Comparison of ENCODE assay signal across 25 cellular contexts in genomic region chr12:123997033-123997822, GRCh38. TPM values are rescaled to one million over a fixed set of nuclear protein-coding genes. Genes with fewer than 3 reads are reported as not detected.
DNase-seq lines count a peak whose midpoint lies in the region; ATAC-seq and TF ChIP-seq lines count a peak whose summit lies in the region.
"Had no signal": no experiment of that assay in that cellular context is flagged by ENCODE, and none has a peak within 500 bp of the region (broad histone marks: within the 10 kb centered on the region; RNA-seq: fewer than 3 reads in every experiment).

No MANE protein-coding gene starts in this region.

- no peak overlapping the region for H4K12ac ChIP-seq in trophoblast cell (ENCODE audit: low read depth, low read length)

- peak overlapping the region; percentile 4 for H2BK12ac ChIP-seq in trophoblast cell (ENCODE audit: low read length)

- no peak overlapping the region for H4K8ac ChIP-seq in trophoblast cell (ENCODE audit: low read depth, low read length)

- H3K27ac Mint-ChIP-seq in immature natural killer cell = peak overlapping the region in 4 of 6 donors; percentile 12 to 44 (median 28)
- H3K27ac Mint-ChIP-seq: memory B cell had no signal

- no peak overlapping the region for H3K18ac ChIP-seq in trophoblast cell (ENCODE audit: low read length)

- no peaks in the 10 kb centered on the region for H3K9me3 Mint-ChIP-seq in immature natural killer cell
- H3K9me3 Mint-ChIP-seq: activated naive CD4-positive, alpha-beta T cell treated with anti-CD3 and anti-CD28 coated beads, Interleukin-2, amount 50 U/mL, for 72 hours; activated T-helper 17 cell treated with anti-CD3 and anti-CD28 coated beads, Interleukin-2, amount 50 U/mL, for 72 hours; central memory CD8-positive, alpha-beta T cell; memory B cell; naive thymus-derived CD8-positive, alpha-beta T cell had no signal

- no peaks in the 10 kb centered on the region for H3K9me3 ChIP-seq in trophoblast cell (ENCODE audit: insufficient read depth, low read depth, low read length)
- H3K9me3 ChIP-seq: BLaER1 had no signal

- TF ChIP-seq POLR2A in lower leg skin (IDR thresholded peaks at IDR 0.05) = no peak

- no peak for ATAC-seq in GM18520 (IDR thresholded peaks at IDR 0.05; ENCODE audit: unreplicated experiment)
- ATAC-seq: activated naive CD4-positive, alpha-beta T cell treated with anti-CD3 and anti-CD28 coated beads, Interleukin-2, amount 50 U/mL, for 72 hours; activated T-helper 17 cell treated with anti-CD3 and anti-CD28 coated beads, Interleukin-2, amount 50 U/mL, for 72 hours; naive thymus-derived CD8-positive, alpha-beta T cell had no signal

- H3K36me3 ChIP-seq in trophoblast cell (ENCODE audit: control insufficient read depth in 1 of 2, insufficient read depth in 2 of 2, low read length in 2 of 2) = peaks cover 12 to 21% of the 10 kb centered on the region in 2 experiments

- H3K79me1 ChIP-seq in trophoblast cell (ENCODE audit: low read length) = no peaks in the 10 kb centered on the region

- no peaks in the 10 kb centered on the region for H3K79me2 ChIP-seq in trophoblast cell (ENCODE audit: control insufficient read depth, insufficient read depth, low read length, poor library complexity)

- H3K4ac ChIP-seq in trophoblast cell (ENCODE audit: low read depth, low read length) = no peak overlapping the region

- H3K36me3 Mint-ChIP-seq in immature natural killer cell = peaks cover 0 to 9% (median 0%) of the 10 kb centered on the region in 3 donors

- no peak overlapping the region for H3K4me3 ChIP-seq in trophoblast cell (ENCODE audit: low read depth, low read length)
- H3K4me3 ChIP-seq in lower leg skin (ENCODE audit: low read depth, poor library complexity, severe bottlenecking) = no peak overlapping the region
- H3K4me3 ChIP-seq: BLaER1 had no signal

- no peak overlapping the region for H4K91ac ChIP-seq in trophoblast cell (ENCODE audit: low read depth, low read length)

- H3K4me3 Mint-ChIP-seq in immature natural killer cell = peak overlapping the region in 1 of 5 donors; percentile 68
- H3K4me3 Mint-ChIP-seq: activated T-helper 17 cell treated with anti-CD3 and anti-CD28 coated beads, Interleukin-2, amount 50 U/mL, for 72 hours; central memory CD8-positive, alpha-beta T cell; memory B cell; naive thymus-derived CD8-positive, alpha-beta T cell had no signal

- H3K14ac ChIP-seq in trophoblast cell (ENCODE audit: low read length) = no peak overlapping the region

- no peak for TF ChIP-seq CTCF in lower leg skin (IDR thresholded peaks at IDR 0.05)

- WGBS in trophoblast cell (ENCODE audit: extremely low coverage, insufficient coverage, insufficient read length) = no CpG with 5 or more reads among the region's 6 CpGs
- 84 to 87% methylated on average over 6 of the region's 6 CpGs for WGBS in lower leg skin, 2 donors

- DNase-seq in COLO829 (ENCODE audit: low spot score) (peak; percentile 69), NCI-H69 (lab: John Stamatoyannopoulos, UW) (peak; percentile 12), immature natural killer cell (no peak), trophoblast cell (no peak), NAMALWA (ENCODE audit: low spot score) (no peak), KBM-7 (no peak), lower leg skin (ENCODE audit: low spot score in 2 of 2) (no peak)
- DNase-seq: ACHN; activated CD8-positive, alpha-beta memory T cell treated with anti-CD3 and anti-CD28 coated beads, Interleukin-2, amount 50 U/mL, for 48 hours; dermis blood vessel endothelial cell; DMS79 treated with DMSO at 0.1 percent for 48 hours; glutamatergic neuron; H7; naive thymus-derived CD8-positive, alpha-beta T cell; NCI-H1092 treated with DMSO at 0.1 percent for 48 hours; NCI-H1930; NCI-H226; NCI-H774; WERI-Rb-1 had no signal

- H3K27me3 ChIP-seq in trophoblast cell (ENCODE audit: insufficient read depth, low read length) = no peaks in the 10 kb centered on the region
- H3K27me3 ChIP-seq: BLaER1 had no signal

- H2AK5ac ChIP-seq in trophoblast cell (ENCODE audit: low read length) = no peak overlapping the region

- no peak overlapping the region for H3K4me2 ChIP-seq in trophoblast cell (ENCODE audit: low read length)
- H3K4me2 ChIP-seq: BLaER1 had no signal

- no peak overlapping the region for H3K27ac ChIP-seq in trophoblast cell (ENCODE audit: low read depth, low read length)
- H3K27ac ChIP-seq: BLaER1, WERI-Rb-1 had no signal

- H3K4me1 Mint-ChIP-seq in immature natural killer cell = peaks cover 40 to 49% of the 10 kb centered on the region in 2 donors

- in situ Hi-C loops in KBM-7 (cut with MboI; ENCODE audit: low pct_unique_long_range_greater_than_20kb, low sequenced_read_pairs) = no loop called here

- H3K23ac ChIP-seq in trophoblast cell (ENCODE audit: low read length) = no peak overlapping the region

- no peak overlapping the region for H2AFZ ChIP-seq in trophoblast cell (ENCODE audit: insufficient read depth, low read length, poor library complexity)

- no peak overlapping the region for H2BK5ac ChIP-seq in trophoblast cell (ENCODE audit: low read depth, low read length, poor library complexity)

- peaks cover 7 to 28% of the 10 kb centered on the region in 2 experiments for H3K4me1 ChIP-seq in trophoblast cell (ENCODE audit: control insufficient read depth in 1 of 2, insufficient read depth in 2 of 2, low read length in 2 of 2)

- peaks cover 0 to 1% (median 0%) of the 10 kb centered on the region in 3 donors for H3K27me3 Mint-ChIP-seq in immature natural killer cell (ENCODE audit: low read depth in 3 of 3)
- H3K27me3 Mint-ChIP-seq: activated T-helper 17 cell treated with anti-CD3 and anti-CD28 coated beads, Interleukin-2, amount 50 U/mL, for 72 hours; central memory CD8-positive, alpha-beta T cell; memory B cell; naive thymus-derived CD8-positive, alpha-beta T cell had no signal

- H3K9ac ChIP-seq in trophoblast cell (ENCODE audit: low read length) = no peak overlapping the region
- H3K9ac ChIP-seq: BLaER1 had no signal

- intact Hi-C loops in lower leg skin (cut with DNase I; ENCODE audit: low total_unique reads) = no loop called here

- no peak overlapping the region for H2BK120ac ChIP-seq in trophoblast cell (ENCODE audit: insufficient read depth, low read length, poor library complexity)

RNA-seq across cellular contexts. Expression of gene ZNF664, which starts 24.2 kb away (rescaled TPM):
- polyA plus RNA-seq in immature natural killer cell = 10 to 100 TPM in 1 of 3 donors, 1 to 10 TPM in 2; 2.1 to 12.9 (median 8.2) TPM
- 58.3 and 64.7 TPM in 2 replicates for polyA plus RNA-seq in trophoblast cell (2013)
- 10 to 100 TPM; 16.3 to 41.5 (median 25.7) TPM for total RNA-seq in lower leg skin

RNA-seq across cellular contexts. Expression of gene CCDC92, which starts 24.6 kb away (rescaled TPM):
- polyA plus RNA-seq in immature natural killer cell = 10 to 100 TPM; 24.6 to 44.9 (median 25.1) TPM
- 60.8 and 68.8 TPM in 2 replicates for polyA plus RNA-seq in trophoblast cell (2013)
- 10 to 100 TPM in 2 of 4 donors, 1 to 10 TPM in 2; 6.7 to 11.9 (median 10.1) TPM for total RNA-seq in lower leg skin

Comparison
In these comparisons a context has a peak if more than half of its experiments do, and no peak if none do; other contexts are left out.
1. DNase-seq: peak in COLO829 (single experiment) and NCI-H69 (single experiment); none in immature natural killer cell (0 of 3), trophoblast cell (0 of 2), NAMALWA (single experiment), KBM-7 (single experiment) and lower leg skin (0 of 2).